Comparison of ENCODE assay signal across 14 cellular contexts in the genomic region with DNA sequence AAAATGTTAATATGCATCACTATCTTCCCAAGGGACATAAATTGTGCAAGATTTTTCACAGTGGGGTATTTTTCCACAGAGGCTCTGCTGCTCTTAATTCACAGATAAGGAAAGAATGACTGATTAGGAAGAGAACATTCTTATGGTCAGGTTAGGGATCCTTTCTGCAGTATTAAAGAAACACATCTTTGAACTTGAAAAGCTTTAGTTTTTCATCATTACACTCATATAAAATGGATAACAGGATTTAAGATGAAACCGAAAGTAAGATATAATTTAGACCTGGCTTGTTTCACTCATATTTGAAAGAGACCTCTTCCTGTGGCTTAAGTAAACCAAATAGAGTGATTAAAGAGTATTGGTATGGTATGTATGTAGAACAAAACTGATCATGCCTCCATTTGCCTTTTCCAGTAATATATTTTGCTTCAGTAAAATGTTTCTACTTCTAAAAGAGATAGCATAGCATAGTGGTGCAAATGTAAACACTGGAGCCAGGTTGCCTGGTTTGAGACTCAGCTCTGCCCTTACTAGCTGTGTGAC.
DNase-seq lines count a peak whose midpoint lies in the region; ATAC-seq and TF ChIP-seq lines count a peak whose summit lies in the region.
"Had no signal": no experiment of that assay in that cellular context is flagged by ENCODE, and none has a peak within 500 bp of the region (broad histone marks: within the 10 kb centered on the region; RNA-seq: fewer than 3 reads in every experiment).

No MANE protein-coding gene starts in this region.

- H3K9me3 ChIP-seq in PC-3 (ENCODE audit: low read length): no peaks in the 10 kb centered on the region
- H3K9me3 ChIP-seq in smooth muscle cell (replicated peaks; ENCODE audit: low read depth): no peaks in the 10 kb centered on the region
- H3K9me3 ChIP-seq: Caco-2 had no signal

- H3K79me2 ChIP-seq in PC-3 (ENCODE audit: low read length): no peaks in the 10 kb centered on the region
- H3K79me2 ChIP-seq in smooth muscle cell (ENCODE audit: low read depth): no peaks in the 10 kb centered on the region

- H4K20me1 ChIP-seq in PC-3 (ENCODE audit: low read length) (no peaks in the 10 kb centered on the region), smooth muscle cell (ENCODE audit: low read depth) (no peaks in the 10 kb centered on the region)

- H3K27me3 ChIP-seq in PC-3 (ENCODE audit: low read length): no peaks in the 10 kb centered on the region
- no peaks in the 10 kb centered on the region for H3K27me3 ChIP-seq in smooth muscle cell (ENCODE audit: low read depth)
- H3K27me3 ChIP-seq: spleen had no signal

- no peaks in the 10 kb centered on the region for H3K36me3 ChIP-seq in PC-3 (ENCODE audit: low read depth, low read length)
- H3K36me3 ChIP-seq in smooth muscle cell (ENCODE audit: low read depth): no peaks in the 10 kb centered on the region
- H3K36me3 ChIP-seq: spleen had no signal

- H3K4me1 ChIP-seq in PC-3 (ENCODE audit: insufficient read depth, low read length) (peaks cover 8% of the 10 kb centered on the region), smooth muscle cell (ENCODE audit: low read depth) (peaks cover 8% of the 10 kb centered on the region)
- H3K4me1 ChIP-seq: spleen had no signal

- WGBS in smooth muscle cell (ENCODE audit: low lambda C conversion rate): 55% methylated on average over 1 of the region's 1 CpG

- TF ChIP-seq CTCF in PC-3 (conservative IDR thresholded peaks at IDR 0.05; ENCODE audit: low read depth, low read length): no peak
- TF ChIP-seq CTCF in smooth muscle cell (IDR thresholded peaks at IDR 0.05; ENCODE audit: borderline replicate concordance, insufficient read depth, poor library complexity, severe bottlenecking): no peak

- H2AFZ ChIP-seq in PC-3 (ENCODE audit: low read length) (peak overlapping the region; percentile 66), smooth muscle cell (ENCODE audit: low read depth) (no peak overlapping the region)

- CTCF ChIA-PET in PC-3 (lab: Charles Lee): no interaction called here

- peak overlapping the region; percentile 42 for H3K4me3 ChIP-seq in PC-3 (ENCODE audit: low read length)
- peak overlapping the region; percentile 5 for H3K4me3 ChIP-seq in smooth muscle cell
- H3K4me3 ChIP-seq: spleen had no signal

- ATAC-seq in GM18870 (IDR thresholded peaks at IDR 0.05; ENCODE audit: unreplicated experiment) (peak; percentile 43), PC-3 (peak; percentile 45; the same call in 1 of the 2 replicates), GM21786 (IDR thresholded peaks at IDR 0.05; ENCODE audit: unreplicated experiment) (no peak), HG03025 (IDR thresholded peaks at IDR 0.05; ENCODE audit: low FRiP score, unreplicated experiment) (no peak), HG03565 (IDR thresholded peaks at IDR 0.05; ENCODE audit: unreplicated experiment) (no peak)
- ATAC-seq: activated CD4-positive, alpha-beta T cell treated with anti-CD3 and anti-CD28 coated beads for 36 hours had no signal

- H3K27ac ChIP-seq in PC-3 (ENCODE audit: low read length) (no peak overlapping the region), smooth muscle cell (ENCODE audit: low read depth) (peak overlapping the region; percentile 7)
- H3K27ac ChIP-seq: spleen had no signal

- H3F3A ChIP-seq in PC-3 (ENCODE audit: low read length, unreplicated experiment) (no peaks in the 10 kb centered on the region), smooth muscle cell (ENCODE audit: low read depth) (no peaks in the 10 kb centered on the region)

- H3K9me2 ChIP-seq in PC-3 (replicated peaks; ENCODE audit: low read length): no peaks in the 10 kb centered on the region

- H3K4me2 ChIP-seq in PC-3 (ENCODE audit: low read length): peak overlapping the region; percentile 81
- peak overlapping the region; percentile 65 for H3K4me2 ChIP-seq in smooth muscle cell

- intact Hi-C loops in PC-3 (cut with micrococcal nuclease): no loop called here

- no TSS peak for BruUV-seq in PC-3 (replicated peaks; lab: Mats Ljungman, UMichigan)

- DNase-seq in PC-3: peak; percentile 28
- DNase-seq in dedifferentiated amniotic fluid mesenchymal stem cell (ENCODE audit: extremely low spot score): peak; percentile 24
- no peak for DNase-seq in smooth muscle cell (lab: John Stamatoyannopoulos, UW; ENCODE audit: unreplicated experiment)
- DNase-seq: activated CD4-positive, alpha-beta T cell treated with anti-CD3 and anti-CD28 coated beads for 36 hours; activated naive CD8-positive, alpha-beta T cell treated with anti-CD3 and anti-CD28 coated beads for 36 hours; Caco-2; cortex of kidney; mesendoderm; NCI-H1048; spleen had no signal

- POLR2A ChIA-PET in PC-3 (lab: Charles Lee; ENCODE audit: unreplicated experiment): no interaction called here

- H3K9ac ChIP-seq in PC-3 (ENCODE audit: low read length): no peak overlapping the region
- H3K9ac ChIP-seq in smooth muscle cell (ENCODE audit: low read depth): no peak overlapping the region

Comparison
In these comparisons a context has a peak if more than half of its experiments do, and no peak if none do; other contexts are left out.
1. ATAC-seq: peak in GM18870 (single experiment) and PC-3 (single experiment); none in GM21786 (single experiment), HG03025 (single experiment) and HG03565 (single experiment).